ENCODE assay signal across 8 cellular contexts in the genomic region with DNA sequence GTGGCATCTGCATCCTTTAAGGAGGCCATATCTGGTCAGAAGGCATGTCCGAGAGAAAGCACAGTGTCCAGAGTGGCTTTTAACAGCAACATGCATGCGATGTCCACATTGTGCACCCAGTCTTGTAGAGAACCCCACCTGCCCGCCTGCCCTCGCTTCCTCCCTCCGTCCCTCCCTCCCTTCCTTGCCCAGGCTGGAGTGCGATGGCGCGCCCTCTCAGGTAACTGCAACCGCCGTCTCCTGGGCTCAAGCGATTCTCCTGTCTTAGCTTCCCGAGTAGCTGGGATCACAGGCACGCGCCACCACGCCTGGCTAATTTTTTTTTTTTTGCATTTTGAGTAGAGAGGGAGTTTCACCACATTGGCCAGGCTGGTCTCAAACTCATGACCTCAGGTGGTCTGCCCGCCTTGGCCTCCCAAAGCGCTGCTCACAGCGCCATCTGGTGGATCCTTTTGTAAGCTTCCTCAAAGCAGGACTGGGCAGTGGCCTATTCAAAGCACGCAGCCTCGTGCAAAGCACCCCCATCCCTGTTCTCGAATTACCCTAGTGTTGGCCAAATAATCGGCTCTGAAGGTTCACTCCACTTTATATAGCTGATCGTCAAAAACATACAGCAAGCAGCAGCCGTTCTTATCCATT. TPM values are rescaled to one million over a fixed set of nuclear protein-coding genes. Genes with fewer than 3 reads are reported as not detected.
DNase-seq lines count a peak whose midpoint lies in the region; ATAC-seq and TF ChIP-seq lines count a peak whose summit lies in the region.

No MANE protein-coding gene starts in this region.

- no peaks in the 10 kb centered on the region for H3K9me3 ChIP-seq in fibroblast of lung (ENCODE audit: control insufficient read depth, insufficient read depth, low read depth, low read length)
- H3K9me3 ChIP-seq in gastroesophageal sphincter = no peaks in the 10 kb centered on the region

- DNase-seq in CD14-positive monocyte (ENCODE audit: low spot score) (no peak), HFFc6 (no peak), fibroblast of lung (ENCODE audit: low read depth in 2 of 2) (peak in 1 of 2 donors; percentile 39), retinal pigment epithelial cell (ENCODE audit: low read depth) (no peak), NCI-H1694 (lab: John Stamatoyannopoulos, UW) (no peak)
- DNase-seq in activated CD4-positive, alpha-beta T cell treated with anti-CD3 and anti-CD28 coated beads, Interleukin-2, amount 10 ng/mL, durations not matched to agents 24 days and 14 days = peak; percentile 78

- no peak for TF ChIP-seq POLR2A in gastroesophageal sphincter (IDR thresholded peaks at IDR 0.05)

- H3K9me3 Mint-ChIP-seq in CD14-positive monocyte (no peaks in the 10 kb centered on the region), HFFc6 (no peaks in the 10 kb centered on the region)
- no peaks in the 10 kb centered on the region for H3K9me3 Mint-ChIP-seq in activated CD4-positive, alpha-beta T cell treated with anti-CD3 and anti-CD28 coated beads, Interleukin-2, amount 10 ng/mL, durations not matched to agents 24 days and 14 days

- no peaks in the 10 kb centered on the region for H4K20me1 ChIP-seq in fibroblast of lung (ENCODE audit: control insufficient read depth, extremely low read depth, insufficient read depth, low read length)

- intact Hi-C loops in CD14-positive monocyte (cut with micrococcal nuclease) = no loop called here
- intact Hi-C loops in activated CD4-positive, alpha-beta T cell treated with anti-CD3 and anti-CD28 coated beads, Interleukin-2, amount 10 ng/mL, durations not matched to agents 24 days and 14 days (cut with micrococcal nuclease) = no loop called here

- no peak overlapping the region for H3K4me3 ChIP-seq in fibroblast of lung (replicated peaks in 1 of 4; ENCODE audit: control extremely low read depth in 1 of 4, insufficient read depth in 1 of 4, low read depth in 3 of 4, low read length in 4 of 4)
- no peak overlapping the region for H3K4me3 ChIP-seq in retinal pigment epithelial cell (ENCODE audit: low read length)
- no peak overlapping the region for H3K4me3 ChIP-seq in gastroesophageal sphincter

- H3K27ac Mint-ChIP-seq in CD14-positive monocyte (no peak overlapping the region), HFFc6 (no peak overlapping the region)
- H3K27ac Mint-ChIP-seq in activated CD4-positive, alpha-beta T cell treated with anti-CD3 and anti-CD28 coated beads, Interleukin-2, amount 10 ng/mL, durations not matched to agents 24 days and 14 days = no peak overlapping the region

- H3K79me2 ChIP-seq in fibroblast of lung (ENCODE audit: control insufficient read depth, insufficient read depth, low read length) = no peaks in the 10 kb centered on the region

- no peak overlapping the region for H3K4me2 ChIP-seq in fibroblast of lung (ENCODE audit: extremely low read depth, insufficient read depth, low read length)

- TF ChIP-seq EP300 in gastroesophageal sphincter (IDR thresholded peaks at IDR 0.05) = no peak

- H3K36me3 Mint-ChIP-seq in CD14-positive monocyte (peaks cover 31 to 42% of the 10 kb centered on the region in 2 donors), HFFc6 (ENCODE audit: low read depth) (no peaks in the 10 kb centered on the region; the same call in 1 of the 2 replicates)
- peaks cover 23% of the 10 kb centered on the region for H3K36me3 Mint-ChIP-seq in activated CD4-positive, alpha-beta T cell treated with anti-CD3 and anti-CD28 coated beads, Interleukin-2, amount 10 ng/mL, durations not matched to agents 24 days and 14 days (ENCODE audit: low read depth)

- H3K4me1 Mint-ChIP-seq in CD14-positive monocyte (no peaks in the 10 kb centered on the region), HFFc6 (ENCODE audit: low read depth) (no peaks in the 10 kb centered on the region)
- peaks cover 6% of the 10 kb centered on the region for H3K4me1 Mint-ChIP-seq in activated CD4-positive, alpha-beta T cell treated with anti-CD3 and anti-CD28 coated beads, Interleukin-2, amount 10 ng/mL, durations not matched to agents 24 days and 14 days

- H3K4me1 ChIP-seq in fibroblast of lung (ENCODE audit: control insufficient read depth, extremely low read depth, insufficient read depth, low read length) (no peaks in the 10 kb centered on the region), gastroesophageal sphincter (peaks cover 0 to 5% (median 0%) of the 10 kb centered on the region in 3 donors)

- H3K9ac ChIP-seq in fibroblast of lung (ENCODE audit: insufficient read depth, low read length) = no peak overlapping the region

- ATAC-seq in gastroesophageal sphincter (no peak), HG03175 (IDR thresholded peaks at IDR 0.05; ENCODE audit: unreplicated experiment) (no peak)

- H3K27ac ChIP-seq in fibroblast of lung (ENCODE audit: insufficient read depth, low read length) (no peak overlapping the region), gastroesophageal sphincter (no peak overlapping the region)

- TF ChIP-seq CTCF in CD14-positive monocyte (IDR thresholded peaks at IDR 0.05) (peak; percentile 39), HFFc6 (IDR thresholded peaks at IDR 0.05) (peak; percentile 79), fibroblast of lung (conservative IDR thresholded peaks at IDR 0.05 in 1 of 2, IDR thresholded peaks at IDR 0.05 in 1 of 2; ENCODE audit: low read depth in 1 of 2, low read length in 2 of 2) (peak; percentile 22 to 50), retinal pigment epithelial cell (conservative IDR thresholded peaks at IDR 0.05; ENCODE audit: low read depth, low read length) (peak; percentile 45), gastroesophageal sphincter (IDR thresholded peaks at IDR 0.05) (peak in 2 of 4 experiments; percentile 30 to 47)

- H3K27me3 Mint-ChIP-seq in CD14-positive monocyte (ENCODE audit: low read depth in 3 of 3) (peaks cover 0 to 2% (median 0%) of the 10 kb centered on the region in 3 donors), HFFc6 (ENCODE audit: insufficient read depth) (peaks cover 2% of the 10 kb centered on the region)
- no peaks in the 10 kb centered on the region for H3K27me3 Mint-ChIP-seq in activated CD4-positive, alpha-beta T cell treated with anti-CD3 and anti-CD28 coated beads, Interleukin-2, amount 10 ng/mL, durations not matched to agents 24 days and 14 days

- H3K36me3 ChIP-seq in fibroblast of lung (ENCODE audit: control insufficient read depth, insufficient read depth, low read length) (no peaks in the 10 kb centered on the region), gastroesophageal sphincter (peaks cover 0 to 46% of the 10 kb centered on the region in 2 donors)

- no peak overlapping the region for H3K4me3 Mint-ChIP-seq in CD14-positive monocyte
- H3K4me3 Mint-ChIP-seq in HFFc6 = no peak overlapping the region
- H3K4me3 Mint-ChIP-seq in activated CD4-positive, alpha-beta T cell treated with anti-CD3 and anti-CD28 coated beads, Interleukin-2, amount 10 ng/mL, durations not matched to agents 24 days and 14 days = no peak overlapping the region

- no peak overlapping the region for H2AFZ ChIP-seq in fibroblast of lung (ENCODE audit: low read length)

- H3K27me3 ChIP-seq in fibroblast of lung (ENCODE audit: control insufficient read depth, insufficient read depth, low read length) = no peaks in the 10 kb centered on the region
- no peaks in the 10 kb centered on the region for H3K27me3 ChIP-seq in gastroesophageal sphincter

- WGBS in gastroesophageal sphincter (ENCODE audit: low coverage in 1 of 2), 2 donors = 59% methylated on average over 6 of the region's 24 CpGs; no CpG with 5 or more reads in 1 of the 2 donors

RNA-seq across cellular contexts. Expression of a gene that starts 15.0 kb away (rescaled TPM):
- polyA plus RNA-seq in CD14-positive monocyte (10 to 100 TPM in 1 of 2 donors, 1 to 10 TPM in 1; 10.0 to 21.7 TPM), fibroblast of lung (22.0 and 29.8 TPM in 2 replicates)
- 10 to 100 TPM; 24.5 to 27.8 (median 26.0) TPM for total RNA-seq in HFFc6 (2021; fragmentation: NEBNext Ultra II Directional; extraction: Animal tissue kit (Norgen Biotek cat#: 25700))
- 28.8 and 28.9 TPM in 2 replicates for total RNA-seq in activated CD4-positive, alpha-beta T cell treated with anti-CD3 and anti-CD28 coated beads, Interleukin-2, amount 10 ng/mL, durations not matched to agents 24 days and 14 days
- total RNA-seq in fibroblast of lung (9.5 and 12.1 TPM in 2 replicates), gastroesophageal sphincter (10 to 100 TPM; 12.3 to 18.6 (median 15.0) TPM)
- 17.0 and 20.4 TPM in 2 replicates for polyA plus RNA-seq in fibroblast of lung (2012)
- polyA minus RNA-seq in fibroblast of lung (ENCODE audit: low replicate concordance) = 8.0 and 14.1 TPM in 2 replicates

RNA-seq across cellular contexts. Expression of a gene that starts 15.4 kb away (rescaled TPM):
- polyA plus RNA-seq in CD14-positive monocyte (10 to 100 TPM; 10.1 to 11.1 TPM), fibroblast of lung (8.1 and 8.4 TPM in 2 replicates)
- total RNA-seq in HFFc6 (2021; fragmentation: NEBNext Ultra II Directional; extraction: Animal tissue kit (Norgen Biotek cat#: 25700)) = 1 to 10 TPM; 4.6 to 7.4 (median 6.3) TPM
- 2.5 and 3.6 TPM in 2 replicates for total RNA-seq in activated CD4-positive, alpha-beta T cell treated with anti-CD3 and anti-CD28 coated beads, Interleukin-2, amount 10 ng/mL, durations not matched to agents 24 days and 14 days
- total RNA-seq in fibroblast of lung (9.6 and 10.3 TPM in 2 replicates), gastroesophageal sphincter (10 to 100 TPM; 21.0 to 33.0 (median 23.6) TPM)
- polyA plus RNA-seq in fibroblast of lung (2012) = 6.6 and 8.0 TPM in 2 replicates
- 1.0 and 3.0 TPM in 2 replicates for polyA minus RNA-seq in fibroblast of lung (ENCODE audit: low replicate concordance)

RNA-seq across cellular contexts. Expression of a gene that starts 15.4 kb away (rescaled TPM):
- polyA plus RNA-seq in CD14-positive monocyte (10 to 100 TPM; 14.8 to 23.3 TPM), fibroblast of lung (9.3 and 10.6 TPM in 2 replicates)
- 10 to 100 TPM; 12.4 to 15.8 (median 14.3) TPM for total RNA-seq in HFFc6 (2021; fragmentation: NEBNext Ultra II Directional; extraction: Animal tissue kit (Norgen Biotek cat#: 25700))
- 9.8 and 11.4 TPM in 2 replicates for total RNA-seq in activated CD4-positive, alpha-beta T cell treated with anti-CD3 and anti-CD28 coated beads, Interleukin-2, amount 10 ng/mL, durations not matched to agents 24 days and 14 days
- total RNA-seq in fibroblast of lung (14.6 and 16.0 TPM in 2 replicates), gastroesophageal sphincter (1 to 10 TPM; 1.4 to 4.0 (median 1.9) TPM)
- polyA plus RNA-seq in fibroblast of lung (2012) = 15.6 and 17.6 TPM in 2 replicates
- polyA minus RNA-seq in fibroblast of lung (ENCODE audit: low replicate concordance) = 2.9 TPM in 1 of 2 replicates, not detected in the other

RNA-seq across cellular contexts. Expression of a gene that starts 59.7 kb away (rescaled TPM):
- polyA plus RNA-seq in CD14-positive monocyte (100 to 1,000 TPM; 148 to 166 TPM), fibroblast of lung (92.4 and 97.1 TPM in 2 replicates)
- 10 to 100 TPM; 50.8 to 55.7 (median 53.3) TPM for total RNA-seq in HFFc6 (2021; fragmentation: NEBNext Ultra II Directional; extraction: Animal tissue kit (Norgen Biotek cat#: 25700))
- 74.9 and 75.7 TPM in 2 replicates for total RNA-seq in activated CD4-positive, alpha-beta T cell treated with anti-CD3 and anti-CD28 coated beads, Interleukin-2, amount 10 ng/mL, durations not matched to agents 24 days and 14 days
- total RNA-seq in fibroblast of lung (18.3 and 21.3 TPM in 2 replicates), gastroesophageal sphincter (10 to 100 TPM; 67.8 to 96.3 (median 87.7) TPM)
- 71.7 and 79.4 TPM in 2 replicates for polyA plus RNA-seq in fibroblast of lung (2012)
- polyA minus RNA-seq in fibroblast of lung (ENCODE audit: low replicate concordance) = 46.6 and 52.8 TPM in 2 replicates
